Comparison of ENCODE assay signal across 9 cellular contexts in the genomic region with DNA sequence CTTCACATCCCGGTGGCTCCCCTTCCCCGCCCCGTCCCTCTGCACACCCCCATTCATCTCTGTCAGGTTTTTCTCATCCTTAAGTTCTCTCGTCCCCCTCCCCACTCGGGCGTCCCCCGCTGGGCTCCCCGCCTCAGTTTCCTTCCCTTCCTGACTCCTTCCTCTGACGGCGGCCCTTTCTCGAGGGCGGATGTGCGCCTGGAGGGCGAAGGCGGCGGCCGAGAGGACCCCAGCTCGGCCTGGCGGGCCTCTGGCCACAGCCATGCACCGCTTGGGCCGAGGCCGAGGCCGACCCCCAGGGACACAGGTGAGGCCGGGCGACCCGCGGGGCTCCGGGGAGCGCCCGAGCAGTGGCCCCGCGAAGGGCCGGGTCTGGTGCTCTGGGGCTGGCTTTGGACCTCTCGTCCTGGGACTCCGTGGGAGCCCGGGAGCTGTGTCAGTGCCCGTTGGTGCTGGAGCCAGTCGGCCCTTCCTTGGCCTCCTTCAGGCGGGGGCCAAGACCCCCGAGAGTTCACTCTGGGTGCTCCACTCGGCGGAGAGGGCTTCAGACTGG. TPM values are rescaled to one million over a fixed set of nuclear protein-coding genes. Genes with fewer than 3 reads are reported as not detected.
DNase-seq lines count a peak whose midpoint lies in the region; ATAC-seq, FAIRE-seq and TF ChIP-seq lines count a peak whose summit lies in the region.
"Had no signal": no experiment of that assay in that cellular context is flagged by ENCODE, and none has a peak within 500 bp of the region (broad histone marks: within the 10 kb centered on the region; RNA-seq: fewer than 3 reads in every experiment).

No MANE protein-coding gene starts in this region.

- no peaks in the 10 kb centered on the region for H3K36me3 Mint-ChIP-seq in activated CD8-positive, alpha-beta T cell treated with anti-CD3 and anti-CD28 coated beads for 36 hours (ENCODE audit: low read depth)

- POLR2A ChIA-PET in activated CD8-positive, alpha-beta T cell treated with anti-CD3 and anti-CD28 coated beads for 36 hours (lab: Charles Lee), result interaction anchor here (0.6 to 1.4 kb wide), 2 partner anchors 13 to 17 kb away, joined by 3 to 4 read pairs; no protein-coding TSS in a partner anchor

- H3K27ac Mint-ChIP-seq in activated CD8-positive, alpha-beta T cell treated with anti-CD3 and anti-CD28 coated beads for 36 hours, result peak overlapping the region; percentile 67

- peak overlapping the region; percentile 74 to 100 (median 93) for H3K27ac ChIP-seq in heart left ventricle

- peaks cover 12% of the 10 kb centered on the region for H3K27me3 Mint-ChIP-seq in activated CD8-positive, alpha-beta T cell treated with anti-CD3 and anti-CD28 coated beads for 36 hours

- peak; percentile 13 for DNase-seq in activated CD8-positive, alpha-beta T cell treated with anti-CD3 and anti-CD28 coated beads for 36 hours
- peak in 1 of 5 donors; percentile 52 for DNase-seq in heart left ventricle
- peak; percentile 62 for DNase-seq in sciatic nerve (ENCODE audit: low spot score)
- no peak for DNase-seq in RCC 7860 (ENCODE audit: low spot score)
- DNase-seq in GM12892 (ENCODE audit: insufficient read length), result no peak

- H3K4me1 Mint-ChIP-seq in activated CD8-positive, alpha-beta T cell treated with anti-CD3 and anti-CD28 coated beads for 36 hours (ENCODE audit: low read depth), result peaks cover 20% of the 10 kb centered on the region

- CTCF ChIA-PET in activated CD8-positive, alpha-beta T cell treated with anti-CD3 and anti-CD28 coated beads for 36 hours (lab: Charles Lee), result interaction anchor here (1.1 to 11.5 kb wide), 4 partner anchors 11 to 80 kb away, joined by 3 to 177 read pairs (median 26); no protein-coding TSS in a partner anchor

- peaks cover 0 to 18% (median 0%) of the 10 kb centered on the region in 9 donors for H3K27me3 ChIP-seq in heart left ventricle

- no peak for FAIRE-seq in RCC 7860 (lab: Jason Lieb, UNC)
- no peak for FAIRE-seq in GM12892 (lab: Jason Lieb, UNC)
- FAIRE-seq: keratinocyte had no signal

- no peaks in the 10 kb centered on the region for H3K9me3 Mint-ChIP-seq in activated CD8-positive, alpha-beta T cell treated with anti-CD3 and anti-CD28 coated beads for 36 hours

- peaks cover 0 to 24% (median 21%) of the 10 kb centered on the region in 9 donors for H3K36me3 ChIP-seq in heart left ventricle

- intact Hi-C loops in activated CD8-positive, alpha-beta T cell treated with anti-CD3 and anti-CD28 coated beads for 36 hours (cut with micrococcal nuclease), result no loop called here
- intact Hi-C loops in heart left ventricle (cut with DNase I) (no loop called here), sciatic nerve (cut with DNase I) (no loop called here)

- no peaks in the 10 kb centered on the region for H3K9me3 ChIP-seq in heart left ventricle

- no peak for TF ChIP-seq CTCF in activated CD8-positive, alpha-beta T cell treated with anti-CD3 and anti-CD28 coated beads for 36 hours (IDR thresholded peaks at IDR 0.05)
- TF ChIP-seq CTCF in heart left ventricle (IDR thresholded peaks at IDR 0.05), result no peak

- 23 to 44% (median 37%) methylated on average over 22 to 42 of the region's 42 CpGs for WGBS in heart left ventricle, 4 donors

- H3K4me3 Mint-ChIP-seq in activated CD8-positive, alpha-beta T cell treated with anti-CD3 and anti-CD28 coated beads for 36 hours, result peak overlapping the region; percentile 73

- H3K4me1 ChIP-seq in heart left ventricle, result peaks cover 0 to 70% (median 37%) of the 10 kb centered on the region in 12 donors

- ATAC-seq in GM18502 (IDR thresholded peaks at IDR 0.05; ENCODE audit: poor library complexity, unreplicated experiment) (peak; percentile 7), heart left ventricle (no peak), sciatic nerve (no peak), HG03342 (IDR thresholded peaks at IDR 0.05; ENCODE audit: unreplicated experiment) (no peak), GM21723 (IDR thresholded peaks at IDR 0.05; ENCODE audit: unreplicated experiment) (no peak)
- ATAC-seq in activated CD8-positive, alpha-beta T cell treated with anti-CD3 and anti-CD28 coated beads for 36 hours, result no peak

- H3K4me3 ChIP-seq in heart left ventricle, result peak overlapping the region; percentile 48 to 99 (median 76)

- TF ChIP-seq POLR2A in heart left ventricle (IDR thresholded peaks at IDR 0.05), result no peak
- no peak for TF ChIP-seq POLR2A in GM12892 (IDR thresholded peaks at IDR 0.05; ENCODE audit: low read depth, low read length)

RNA-seq across cellular contexts. Expression of gene PHLDB1, which starts 2.9 kb away (rescaled TPM):
- 1 to 10 TPM; 3.0 to 5.1 TPM for total RNA-seq in activated CD8-positive, alpha-beta T cell treated with anti-CD3 and anti-CD28 coated beads for 36 hours
- 100 to 1,000 TPM in 7 of 9 donors, 10 to 100 TPM in 2; 86.0 to 124 (median 113) TPM for total RNA-seq in heart left ventricle
- polyA plus RNA-seq in heart left ventricle, result 100 to 1,000 TPM; 104 to 129 TPM
- 419 TPM for total RNA-seq in sciatic nerve
- polyA plus RNA-seq in GM12892 (2012; ENCODE audit: missing spikeins), result not detected

RNA-seq across cellular contexts. Expression of gene ARCN1, which starts 38.1 kb away (rescaled TPM):
- 100 to 1,000 TPM; 134 to 135 TPM for total RNA-seq in activated CD8-positive, alpha-beta T cell treated with anti-CD3 and anti-CD28 coated beads for 36 hours
- total RNA-seq in heart left ventricle (100 to 1,000 TPM in 4 of 9 donors, 10 to 100 TPM in 5; 87.6 to 127 (median 99.6) TPM), sciatic nerve (135 TPM)
- 100 to 1,000 TPM in 1 of 2 donors, 10 to 100 TPM in 1; 53.1 to 107 TPM for polyA plus RNA-seq in heart left ventricle
- 74.9 TPM for polyA plus RNA-seq in GM12892 (2012; ENCODE audit: missing spikeins)

RNA-seq across cellular contexts. Expression of gene IFT46, which starts 44.6 kb away (rescaled TPM):
- total RNA-seq in activated CD8-positive, alpha-beta T cell treated with anti-CD3 and anti-CD28 coated beads for 36 hours, result 10 to 100 TPM; 14.9 to 16.0 TPM
- total RNA-seq in heart left ventricle (10 to 100 TPM; 14.7 to 39.0 (median 21.7) TPM), sciatic nerve (22.2 TPM)
- polyA plus RNA-seq in heart left ventricle, result 10 to 100 TPM; 22.9 to 29.1 TPM
- 17.1 TPM for polyA plus RNA-seq in GM12892 (2012; ENCODE audit: missing spikeins)

Comparison
In these comparisons a context has a peak if more than half of its experiments do, and no peak if none do; other contexts are left out.
1. DNase-seq: peak in activated CD8-positive, alpha-beta T cell treated with anti-CD3 and anti-CD28 coated beads for 36 hours (single experiment) and sciatic nerve (single experiment); none in RCC 7860 (single experiment) and GM12892 (single experiment).
2. RNA of gene PHLDB1, which starts 2.9 kb away (total RNA-seq): 419 TPM in sciatic nerve (single experiment) and 86.0 to 124 TPM in heart left ventricle; 3.0 to 5.1 TPM in activated CD8-positive, alpha-beta T cell treated with anti-CD3 and anti-CD28 coated beads for 36 hours; every median in the first group is over 10 times any median in the second.